17 cellular contexts compared by ENCODE assay signal in the genomic region with DNA sequence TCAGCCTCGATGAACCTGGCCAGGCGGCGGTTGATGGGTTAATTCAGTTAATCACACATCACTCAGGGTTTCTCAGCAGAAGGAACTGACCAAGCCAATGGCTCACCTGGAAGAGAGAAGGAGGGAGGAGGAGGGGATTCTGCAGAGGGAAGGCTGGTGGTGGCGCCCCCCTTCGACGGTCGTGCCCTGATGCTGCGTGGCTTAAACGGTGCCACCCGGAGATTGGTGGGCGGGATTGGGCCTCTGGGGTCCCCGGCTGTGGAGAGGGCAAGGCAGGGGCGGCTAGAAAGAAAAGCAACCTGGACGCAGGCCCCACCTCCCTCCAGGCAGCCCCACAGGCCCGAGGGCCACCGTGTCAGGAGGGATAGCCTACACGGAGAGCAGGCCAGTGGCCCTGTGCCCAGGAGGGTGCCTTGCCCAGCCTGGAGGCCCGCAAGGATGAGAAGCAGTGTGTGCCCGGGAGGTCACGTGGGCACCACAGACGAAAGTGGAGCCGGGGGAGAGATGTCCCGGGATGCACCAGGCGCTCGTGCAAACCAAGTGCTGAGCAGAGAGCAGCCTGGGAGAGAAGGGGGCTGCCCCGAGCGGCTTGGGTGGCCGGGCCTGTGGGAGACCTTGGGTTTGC. TPM values are rescaled to one million over a fixed set of nuclear protein-coding genes. Genes with fewer than 3 reads are reported as not detected.
A peak's percentile ranks its signal among the peaks of the same experiment; 100 is the strongest.
DNase-seq lines count a peak whose midpoint lies in the region; ATAC-seq and TF ChIP-seq lines count a peak whose summit lies in the region.
"Had no signal": no experiment of that assay in that cellular context is flagged by ENCODE, and none has a peak within 500 bp of the region (broad histone marks: within the 10 kb centered on the region; RNA-seq: fewer than 3 reads in every experiment).

No MANE protein-coding gene starts in this region.

- H3K9me3 ChIP-seq in heart left ventricle (no peaks in the 10 kb centered on the region), upper lobe of right lung (no peaks in the 10 kb centered on the region)
- H3K9me3 ChIP-seq: neutrophil, tibial artery had no signal

- H3K27ac Mint-ChIP-seq in activated T-cell treated with anti-CD3 and anti-CD28 coated beads, Interleukin-2, amount 50 U/mL, for 24 hours: peak overlapping the region; percentile 14
- peak overlapping the region; percentile 57 for H3K27ac Mint-ChIP-seq in neural crest cell (ENCODE audit: unreplicated experiment)

- peaks cover 0 to 11% (median 0%) of the 10 kb centered on the region in 12 donors for H3K4me1 ChIP-seq in heart left ventricle
- no peaks in the 10 kb centered on the region for H3K4me1 ChIP-seq in upper lobe of right lung

- DNase-seq in activated T-cell treated with anti-CD3 and anti-CD28 coated beads, Interleukin-2, amount 50 U/mL, for 24 hours: no peak
- no peak for DNase-seq in activated T-cell treated with anti-CD3 and anti-CD28 coated beads for 4 hours
- DNase-seq in heart left ventricle: peak in 3 of 5 donors; percentile 42 to 61 (median 61)
- DNase-seq in neural crest cell (ENCODE audit: low read depth, low spot score): no peak
- DNase-seq in upper lobe of right lung: peak; percentile 61
- DNase-seq in NCI-H345 treated with DMSO at 0.1 percent for 48 hours (lab: John Stamatoyannopoulos, UW; ENCODE audit: unreplicated experiment): no peak
- DNase-seq in lower leg skin (ENCODE audit: low spot score in 2 of 2): no peak
- no peak for DNase-seq in activated naive CD4-positive, alpha-beta T cell treated with Interleukin-2 at 50 U/mL for 16 hours
- DNase-seq: activated naive CD4-positive, alpha-beta T cell treated with anti-CD3 and anti-CD28 coated beads, Interleukin-2, amount 50 U/mL, for 16 hours; NCI-H1694 treated with DMSO at 0.1 percent for 48 hours; NCI-H524; OCI-M1; T-helper 1 cell; tibial artery had no signal

- no peak overlapping the region for H3K4me3 ChIP-seq in heart left ventricle
- no peak overlapping the region for H3K4me3 ChIP-seq in upper lobe of right lung
- H3K4me3 ChIP-seq in lower leg skin (ENCODE audit: low read depth, poor library complexity, severe bottlenecking): no peak overlapping the region
- H3K4me3 ChIP-seq: tibial artery had no signal

- H3K36me3 Mint-ChIP-seq in activated T-cell treated with anti-CD3 and anti-CD28 coated beads, Interleukin-2, amount 50 U/mL, for 24 hours (ENCODE audit: low read depth): peaks cover 23% of the 10 kb centered on the region
- no peaks in the 10 kb centered on the region for H3K36me3 Mint-ChIP-seq in neural crest cell (ENCODE audit: low read depth)

- H3K27me3 Mint-ChIP-seq in activated T-cell treated with anti-CD3 and anti-CD28 coated beads, Interleukin-2, amount 50 U/mL, for 24 hours: no peaks in the 10 kb centered on the region
- no peaks in the 10 kb centered on the region for H3K27me3 Mint-ChIP-seq in neural crest cell (ENCODE audit: low read depth)

- H3K27me3 ChIP-seq in heart left ventricle (no peaks in the 10 kb centered on the region), upper lobe of right lung (no peaks in the 10 kb centered on the region)
- H3K27me3 ChIP-seq: neutrophil, tibial artery had no signal

- H3K9me3 Mint-ChIP-seq in activated T-cell treated with anti-CD3 and anti-CD28 coated beads, Interleukin-2, amount 50 U/mL, for 24 hours: no peaks in the 10 kb centered on the region
- H3K9me3 Mint-ChIP-seq in neural crest cell: no peaks in the 10 kb centered on the region

- intact Hi-C loops in heart left ventricle (cut with DNase I) (no loop called here), upper lobe of right lung (cut with DNase I) (no loop called here), lower leg skin (cut with DNase I; ENCODE audit: low total_unique reads) (no loop called here)

- no peak for TF ChIP-seq POLR2A in heart left ventricle (IDR thresholded peaks at IDR 0.05)
- TF ChIP-seq POLR2A in lower leg skin (IDR thresholded peaks at IDR 0.05): no peak

- TF ChIP-seq CTCF in heart left ventricle (IDR thresholded peaks at IDR 0.05) (no peak), neural crest cell (conservative IDR thresholded peaks at IDR 0.05) (no peak), upper lobe of right lung (IDR thresholded peaks at IDR 0.05) (no peak), lower leg skin (IDR thresholded peaks at IDR 0.05) (no peak)

- ATAC-seq in heart left ventricle: peak; percentile 57 to 90 (median 74)
- ATAC-seq in upper lobe of right lung: no peak
- ATAC-seq: activated CD4-positive, CD25-positive, alpha-beta regulatory T cell treated with anti-CD3 and anti-CD28 coated beads, Interleukin-2, amount 50 U/mL, for 24 hours had no signal

- 73 to 84% (median 81%) methylated on average over 22 to 28 of the region's 28 CpGs for WGBS in heart left ventricle, 4 donors
- 77 to 80% methylated on average over 28 of the region's 28 CpGs for WGBS in lower leg skin, 2 donors

- H3K27ac ChIP-seq in heart left ventricle (peak overlapping the region in 1 of 12 donors; percentile 73), upper lobe of right lung (no peak overlapping the region)
- H3K27ac ChIP-seq: 22Rv1, neutrophil, tibial artery had no signal

- H3K4me3 Mint-ChIP-seq in activated T-cell treated with anti-CD3 and anti-CD28 coated beads, Interleukin-2, amount 50 U/mL, for 24 hours: no peak overlapping the region
- H3K4me3 Mint-ChIP-seq in neural crest cell: no peak overlapping the region

- peaks cover 16% of the 10 kb centered on the region for H3K4me1 Mint-ChIP-seq in activated T-cell treated with anti-CD3 and anti-CD28 coated beads, Interleukin-2, amount 50 U/mL, for 24 hours (ENCODE audit: low read depth)
- H3K4me1 Mint-ChIP-seq in neural crest cell: no peaks in the 10 kb centered on the region

- H3K36me3 ChIP-seq in heart left ventricle (peaks cover 0 to 23% (median 0%) of the 10 kb centered on the region in 9 donors), upper lobe of right lung (peaks cover 6% of the 10 kb centered on the region)

RNA-seq across cellular contexts. Expression of gene CSNK1G2, which starts 16.0 kb away (rescaled TPM):
- total RNA-seq in heart left ventricle: 10 to 100 TPM; 18.2 to 42.7 (median 24.6) TPM
- polyA plus RNA-seq in heart left ventricle: 10 to 100 TPM; 24.3 to 41.7 TPM
- total RNA-seq in neural crest cell: 130 and 133 TPM in 2 replicates
- total RNA-seq in upper lobe of right lung: 60.6 TPM
- 10 to 100 TPM; 58.8 to 76.9 (median 63.1) TPM for total RNA-seq in lower leg skin

RNA-seq across cellular contexts. Expression of gene ADAT3, which starts 51.8 kb away (rescaled TPM):
- total RNA-seq in heart left ventricle (1 to 10 TPM; 1.2 to 5.1 (median 1.9) TPM), neural crest cell (13.7 and 14.1 TPM in 2 replicates), upper lobe of right lung (6.3 TPM), lower leg skin (10 to 100 TPM; 20.1 to 27.3 (median 25.7) TPM)
- 1 to 10 TPM; 1.6 to 3.1 TPM for polyA plus RNA-seq in heart left ventricle

RNA-seq across cellular contexts. Expression of gene SCAMP4, which starts 51.8 kb away (rescaled TPM):
- 10 to 100 TPM; 13.5 to 38.8 (median 19.1) TPM for total RNA-seq in heart left ventricle
- polyA plus RNA-seq in heart left ventricle: 10 to 100 TPM; 15.4 to 28.3 TPM
- total RNA-seq in neural crest cell: 71.2 and 79.9 TPM in 2 replicates
- total RNA-seq in upper lobe of right lung: 73.2 TPM
- total RNA-seq in lower leg skin: 100 to 1,000 TPM; 108 to 119 (median 113) TPM

RNA-seq across cellular contexts. Expression of gene BTBD2, which starts 58.5 kb away (rescaled TPM):
- 10 to 100 TPM; 47.3 to 81.8 (median 52.6) TPM for total RNA-seq in heart left ventricle
- 10 to 100 TPM; 39.4 to 46.2 TPM for polyA plus RNA-seq in heart left ventricle
- 138 and 142 TPM in 2 replicates for total RNA-seq in neural crest cell
- total RNA-seq in upper lobe of right lung: 56.5 TPM
- 10 to 100 TPM; 85.0 to 99.3 (median 94.9) TPM for total RNA-seq in lower leg skin

Comparison
In these comparisons a context has a peak if more than half of its experiments do, and no peak if none do; other contexts are left out.
1. DNase-seq: peak in heart left ventricle (3 of 5) and upper lobe of right lung (single experiment); none in activated T-cell treated with anti-CD3 and anti-CD28 coated beads, Interleukin-2, amount 50 U/mL, for 24 hours (single experiment), activated T-cell treated with anti-CD3 and anti-CD28 coated beads for 4 hours (single experiment), neural crest cell (single experiment), NCI-H345 treated with DMSO at 0.1 percent for 48 hours (single experiment), lower leg skin (0 of 2) and activated naive CD4-positive, alpha-beta T cell treated with Interleukin-2 at 50 U/mL for 16 hours (single experiment).